8 cellular contexts compared by ENCODE assay signal in the genomic region with DNA sequence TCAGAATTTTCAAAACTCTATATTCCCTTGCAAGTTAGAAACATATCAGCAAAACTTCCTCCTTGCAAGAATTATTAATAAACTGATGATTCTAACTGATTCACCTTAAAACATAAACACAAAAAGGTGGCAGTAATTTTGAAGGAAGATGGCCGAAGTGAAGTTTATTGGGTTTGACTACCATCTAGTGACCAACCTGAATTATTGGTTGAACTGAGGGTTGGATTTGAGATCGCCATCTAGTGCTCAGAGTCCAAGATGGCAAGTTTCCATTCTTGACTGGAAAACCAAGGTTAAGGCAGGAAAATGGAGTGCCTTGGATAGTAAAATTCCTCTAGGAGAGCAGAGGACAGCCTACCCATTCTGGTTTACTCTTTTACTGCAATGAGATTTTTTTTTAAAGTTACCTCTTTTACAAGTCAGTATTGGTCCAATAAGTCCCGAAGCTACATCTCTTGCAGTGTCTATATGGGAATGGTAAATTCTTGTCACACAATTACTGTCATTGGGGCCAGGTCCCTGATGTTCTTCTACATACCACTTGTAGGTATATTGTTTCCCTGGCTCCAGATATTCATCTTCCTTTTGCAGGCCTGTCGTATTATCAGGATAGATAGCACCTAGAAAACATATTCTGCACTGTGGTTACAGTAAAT. TPM values are rescaled to one million over a fixed set of nuclear protein-coding genes. Genes with fewer than 3 reads are reported as not detected.
DNase-seq lines count a peak whose midpoint lies in the region; ATAC-seq and TF ChIP-seq lines count a peak whose summit lies in the region.

No MANE protein-coding gene starts in this region.

- peaks cover 19% of the 10 kb centered on the region for H3K4me1 ChIP-seq in DND-41 (ENCODE audit: insufficient read depth, low read length)
- peaks cover 16% of the 10 kb centered on the region for H3K4me1 ChIP-seq in osteoblast (ENCODE audit: insufficient read depth, low read length)

- H3K9ac ChIP-seq in DND-41 (ENCODE audit: low read depth, low read length), result no peak overlapping the region

- ATAC-seq in DND-41 (ENCODE audit: insufficient read depth, low read depth) (peak; percentile 60), GM19395 (IDR thresholded peaks at IDR 0.05; ENCODE audit: unreplicated experiment) (peak; percentile 87), HG03432 (IDR thresholded peaks at IDR 0.05; ENCODE audit: unreplicated experiment) (peak; percentile 79)

- no peaks in the 10 kb centered on the region for H3K9me3 ChIP-seq in DND-41 (ENCODE audit: insufficient read depth, low read length, severe bottlenecking)
- no peaks in the 10 kb centered on the region for H3K9me3 ChIP-seq in osteoblast (ENCODE audit: low read depth, low read length)

- H3K4me3 ChIP-seq in DND-41 (ENCODE audit: low read depth in 1 of 2, low read length in 2 of 2), result no peak overlapping the region
- H3K4me3 ChIP-seq in osteoblast (ENCODE audit: insufficient read depth, low read length), result no peak overlapping the region

- DNase-seq in DND-41 (peak; percentile 36), NCI-H2196 (lab: John Stamatoyannopoulos, UW; ENCODE audit: unreplicated experiment) (peak; percentile 91), germinal center (ENCODE audit: low spot score) (peak; percentile 59), osteoblast (ENCODE audit: insufficient read length, low spot score, missing footprints) (peak; percentile 83)
- DNase-seq in effector CD4-positive, alpha-beta T cell, result no peak

- H2AFZ ChIP-seq in DND-41 (ENCODE audit: low read depth, low read length) (peak overlapping the region; percentile 47; the same call in 1 of the 2 replicates), osteoblast (ENCODE audit: low read length) (peak overlapping the region; percentile 56)

- no peaks in the 10 kb centered on the region for H4K20me1 ChIP-seq in DND-41 (ENCODE audit: insufficient read depth, low read length)
- H4K20me1 ChIP-seq in osteoblast (ENCODE audit: insufficient read depth, low read length), result no peaks in the 10 kb centered on the region

- no peak overlapping the region for H3K27ac ChIP-seq in DND-41 (ENCODE audit: low read length)
- no peak overlapping the region for H3K27ac ChIP-seq in VCaP
- peak overlapping the region; percentile 11 for H3K27ac ChIP-seq in osteoblast (ENCODE audit: low read depth, low read length)

- TF ChIP-seq CTCF in DND-41 (IDR thresholded peaks at IDR 0.05; ENCODE audit: borderline replicate concordance, extremely low read depth, low read length, poor library complexity, severe bottlenecking), result peak; percentile 94
- TF ChIP-seq CTCF in VCaP (conservative IDR thresholded peaks at IDR 0.05), result peak; percentile 96
- peak; percentile 99 for TF ChIP-seq CTCF in osteoblast (IDR thresholded peaks at IDR 0.05; ENCODE audit: extremely low read depth, low read depth, low read length)

- H3K4me2 ChIP-seq in DND-41 (ENCODE audit: insufficient read depth, low read length), result no peak overlapping the region
- H3K4me2 ChIP-seq in osteoblast (ENCODE audit: insufficient read depth, low read length), result no peak overlapping the region

- H3K36me3 ChIP-seq in DND-41 (ENCODE audit: insufficient read depth, low read length) (no peaks in the 10 kb centered on the region), osteoblast (ENCODE audit: insufficient read depth, low read length) (no peaks in the 10 kb centered on the region)

- H3K79me2 ChIP-seq in DND-41 (ENCODE audit: insufficient read depth, low read length) (no peaks in the 10 kb centered on the region), osteoblast (ENCODE audit: insufficient read depth, low read length) (no peaks in the 10 kb centered on the region)

- H3K27me3 ChIP-seq in DND-41 (ENCODE audit: insufficient read depth, low read length, poor library complexity) (peaks cover 3% of the 10 kb centered on the region), osteoblast (ENCODE audit: insufficient read depth, low read length) (no peaks in the 10 kb centered on the region)

RNA-seq across cellular contexts. Expression of a gene that starts 51.6 kb away (rescaled TPM):
- 0.88 and 1.4 TPM in 2 replicates for total RNA-seq in osteoblast
